Comparison of ENCODE assay signal across 8 cellular contexts in the genomic region with DNA sequence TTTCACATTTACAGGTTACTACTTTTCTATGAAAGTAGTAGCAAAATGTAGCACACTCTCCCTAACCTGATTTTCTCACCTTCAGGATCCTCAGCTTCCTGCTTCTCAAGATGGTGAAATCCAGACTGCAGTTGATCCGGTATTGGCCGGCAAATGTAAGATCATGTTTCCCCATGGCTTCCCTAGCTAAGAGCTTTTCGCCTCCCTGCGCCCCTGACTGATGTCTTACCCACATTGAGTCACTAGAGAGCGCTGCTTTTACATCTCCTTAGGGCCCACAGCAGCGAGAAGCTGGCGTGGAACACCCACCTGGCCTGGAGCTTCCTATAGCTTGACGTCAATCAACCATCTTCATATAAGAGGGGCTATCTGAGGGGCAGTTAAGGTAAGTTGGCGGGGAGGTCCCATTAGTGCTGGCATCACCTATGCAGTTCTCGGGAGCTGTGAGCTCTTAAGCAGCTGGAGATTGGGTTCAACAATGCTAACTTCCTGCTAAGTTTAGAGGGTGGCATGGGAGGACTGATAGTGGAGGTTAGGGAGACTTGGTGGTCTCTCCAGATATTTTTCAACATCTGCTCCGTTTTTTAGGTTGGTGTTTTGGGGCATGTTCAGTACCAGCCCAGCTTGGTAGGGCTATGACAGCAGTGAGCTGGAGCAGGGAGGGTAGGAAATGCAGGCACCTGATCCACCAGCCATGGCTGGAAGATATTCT. TPM values are rescaled to one million over a fixed set of nuclear protein-coding genes. Genes with fewer than 3 reads are reported as not detected.
DNase-seq lines count a peak whose midpoint lies in the region; ATAC-seq, FAIRE-seq and TF ChIP-seq lines count a peak whose summit lies in the region.

No MANE protein-coding gene starts in this region.

- no peaks in the 10 kb centered on the region for H3K9me1 ChIP-seq in keratinocyte (ENCODE audit: control insufficient read depth, extremely low read depth, insufficient read depth, low read length)

- DNase-seq in DMS79 treated with DMSO at 0.1 percent for 48 hours (lab: John Stamatoyannopoulos, UW) = peak; percentile 33
- no peak for DNase-seq in RWPE1 (ENCODE audit: low spot score)
- peak; percentile 18 for DNase-seq in astrocyte of the cerebellum (ENCODE audit: low read depth)
- no peak for DNase-seq in keratinocyte (ENCODE audit: low read depth, low spot score)
- DNase-seq in uterus = no peak

- TF ChIP-seq CTCF in RWPE1 (conservative IDR thresholded peaks at IDR 0.05; ENCODE audit: low read depth) (0 out of 2 replicates have a peak, but pooled peaks have one; percentile 6), astrocyte of the cerebellum (IDR thresholded peaks at IDR 0.05; ENCODE audit: low read depth, low read length, missing control alignments) (peak; percentile 60), keratinocyte (optimal IDR thresholded peaks at IDR 0.05 in 1 of 3, IDR thresholded peaks at IDR 0.05 in 1 of 3, conservative IDR thresholded peaks at IDR 0.05 in 1 of 3; ENCODE audit: extremely low read depth in 1 of 3, insufficient read depth in 2 of 3, low read length in 3 of 3) (peak; percentile 56 to 63 (median 62)), uterus (IDR thresholded peaks at IDR 0.05) (no peak)

- H3K9me3 ChIP-seq in HUES48 (ENCODE audit: control insufficient read depth, insufficient read depth, low read length) (no peaks in the 10 kb centered on the region), keratinocyte (ENCODE audit: control insufficient read depth, low read depth, low read length) (no peaks in the 10 kb centered on the region), uterus (no peaks in the 10 kb centered on the region)

- peaks cover 92% of the 10 kb centered on the region for H3K36me3 Mint-ChIP-seq in stimulated activated naive CD8-positive, alpha-beta T cell treated with anti-CD3 and anti-CD28 coated beads, Interleukin-15, Interleukin-2, amounts not matched to agents 100 ng/mL and 50 ng/mL, for 24 hours (ENCODE audit: low read depth)

- H3K4me2 ChIP-seq in keratinocyte (ENCODE audit: control insufficient read depth, extremely low read depth, insufficient read depth, low read depth, low read length) = no peak overlapping the region

- no peaks in the 10 kb centered on the region for H4K20me1 ChIP-seq in keratinocyte (ENCODE audit: control insufficient read depth, extremely low read depth, insufficient read depth, low read length)

- peak overlapping the region; percentile 87 for H3K27ac Mint-ChIP-seq in stimulated activated naive CD8-positive, alpha-beta T cell treated with anti-CD3 and anti-CD28 coated beads, Interleukin-15, Interleukin-2, amounts not matched to agents 100 ng/mL and 50 ng/mL, for 24 hours

- CTCF ChIA-PET in RWPE1 (lab: Yijun Ruan, JAX) = interaction anchor here (0.6 to 1.3 kb wide), 5 partner anchors 16 to 566 kb away, joined by 3 to 6 read pairs (median 3); partner anchors contain the start of gene LGR6

- H2AFZ ChIP-seq in keratinocyte (ENCODE audit: control insufficient read depth, low read length) = no peak overlapping the region

- H3K4me1 ChIP-seq in HUES48 (ENCODE audit: control insufficient read depth, insufficient read depth, low read length) (peaks cover 16% of the 10 kb centered on the region), keratinocyte (ENCODE audit: control insufficient read depth, extremely low read depth, insufficient read depth, low read length) (no peaks in the 10 kb centered on the region), uterus (no peaks in the 10 kb centered on the region)

- in situ Hi-C loops in astrocyte of the cerebellum (cut with HindIII; ENCODE audit: low sequenced_read_pairs) = no loop called here

- FAIRE-seq in keratinocyte (lab: Jason Lieb, UNC) = no peak

- no peaks in the 10 kb centered on the region for H3K27me3 ChIP-seq in HUES48 (ENCODE audit: control insufficient read depth, insufficient read depth, low read length)
- no peaks in the 10 kb centered on the region for H3K27me3 ChIP-seq in keratinocyte (ENCODE audit: control insufficient read depth, extremely low read depth, insufficient read depth, low read length)
- no peaks in the 10 kb centered on the region for H3K27me3 ChIP-seq in uterus

- no peak for TF ChIP-seq POLR2A in uterus (IDR thresholded peaks at IDR 0.05)

- no peaks in the 10 kb centered on the region for H3K27me3 Mint-ChIP-seq in stimulated activated naive CD8-positive, alpha-beta T cell treated with anti-CD3 and anti-CD28 coated beads, Interleukin-15, Interleukin-2, amounts not matched to agents 100 ng/mL and 50 ng/mL, for 24 hours

- no peaks in the 10 kb centered on the region for H3K9me3 Mint-ChIP-seq in stimulated activated naive CD8-positive, alpha-beta T cell treated with anti-CD3 and anti-CD28 coated beads, Interleukin-15, Interleukin-2, amounts not matched to agents 100 ng/mL and 50 ng/mL, for 24 hours

- no peak for ATAC-seq in HG02973 (IDR thresholded peaks at IDR 0.05; ENCODE audit: unreplicated experiment)

- H3K4me1 Mint-ChIP-seq in stimulated activated naive CD8-positive, alpha-beta T cell treated with anti-CD3 and anti-CD28 coated beads, Interleukin-15, Interleukin-2, amounts not matched to agents 100 ng/mL and 50 ng/mL, for 24 hours (ENCODE audit: low read depth) = peaks cover 65% of the 10 kb centered on the region

- H3K27ac ChIP-seq in HUES48 (ENCODE audit: low read depth, low read length) (peak overlapping the region; percentile 42), RWPE1 (no peak overlapping the region), keratinocyte (ENCODE audit: control insufficient read depth, insufficient read depth, low read length) (no peak overlapping the region), uterus (no peak overlapping the region)

- no peaks in the 10 kb centered on the region for H3K36me3 ChIP-seq in HUES48 (ENCODE audit: control insufficient read depth, insufficient read depth, low read length)
- H3K36me3 ChIP-seq in keratinocyte (ENCODE audit: control insufficient read depth in 2 of 2, extremely low read depth in 1 of 2, insufficient read depth in 2 of 2, low read length in 2 of 2) = no peaks in the 10 kb centered on the region
- no peaks in the 10 kb centered on the region for H3K36me3 ChIP-seq in uterus

- peak overlapping the region; percentile 74 for H3K4me3 Mint-ChIP-seq in stimulated activated naive CD8-positive, alpha-beta T cell treated with anti-CD3 and anti-CD28 coated beads, Interleukin-15, Interleukin-2, amounts not matched to agents 100 ng/mL and 50 ng/mL, for 24 hours

- intact Hi-C loops in uterus (cut with DNase I; ENCODE audit: low total_unique reads) = no loop called here

- dilution Hi-C loops in keratinocyte (cut with MboI; ENCODE audit: extremely low pct_ligation_motif_present, low sequenced_read_pairs) = no loop called here

- H3K4me3 ChIP-seq in HUES48 (ENCODE audit: low read depth, low read length) (no peak overlapping the region), astrocyte of the cerebellum (ENCODE audit: low read depth, low read length) (no peak overlapping the region), keratinocyte (ENCODE audit: control insufficient read depth in 2 of 3, extremely low read depth in 1 of 3, insufficient read depth in 2 of 3, low read depth in 1 of 3, low read length in 3 of 3) (no peak overlapping the region), uterus (no peak overlapping the region)

- H3K9ac ChIP-seq in HUES48 (ENCODE audit: low read depth, low read length) (no peak overlapping the region), keratinocyte (ENCODE audit: control insufficient read depth, extremely low read depth, insufficient read depth, low read length) (no peak overlapping the region)

- no peaks in the 10 kb centered on the region for H3K79me2 ChIP-seq in keratinocyte (ENCODE audit: control insufficient read depth, insufficient read depth, low read length)

- POLR2A ChIA-PET in RWPE1 (lab: Yijun Ruan, JAX; ENCODE audit: low non-redundant PET) = no interaction called here

RNA-seq across cellular contexts. Expression of gene PTPN7, which starts 5.5 kb away (rescaled TPM):
- 0.06 to 0.10 TPM in 2 of 3 replicates, not detected in the other for polyA plus RNA-seq in keratinocyte
- polyA plus RNA-seq in keratinocyte (2011; ENCODE audit: low read depth) = not detected
- polyA plus RNA-seq in keratinocyte (2011; cell fraction: cytosol; rRNA removed) = not detected in 2 replicates
- not detected in 2 replicates for polyA plus RNA-seq in keratinocyte (2011; cell fraction: nucleus; rRNA removed)
- polyA plus RNA-seq in keratinocyte (2012; ENCODE audit: low replicate concordance) = not detected in 2 replicates
- not detected in 3 replicates for polyA minus RNA-seq in keratinocyte
- polyA minus RNA-seq in keratinocyte (2011; cell fraction: cytosol; rRNA and poly(A)+ RNA removed) = not detected
- polyA minus RNA-seq in keratinocyte (2011; cell fraction: nucleus; rRNA and poly(A)+ RNA removed) = not detected in 2 replicates
- total RNA-seq in uterus = 1 to 10 TPM in 2 of 4 donors, under 1 TPM in 1, not detected in 1; 0.79 to 8.5 (median 1.8) TPM

RNA-seq across cellular contexts. Expression of gene ARL8A, which starts 10.4 kb away (rescaled TPM):
- 48.4 to 64.0 TPM (median 58.6 TPM) in 3 replicates for polyA plus RNA-seq in keratinocyte
- 19.2 TPM for polyA plus RNA-seq in keratinocyte (2011; ENCODE audit: low read depth)
- 44.6 and 49.6 TPM in 2 replicates for polyA plus RNA-seq in keratinocyte (2011; cell fraction: cytosol; rRNA removed)
- polyA plus RNA-seq in keratinocyte (2011; cell fraction: nucleus; rRNA removed) = 41.2 and 45.1 TPM in 2 replicates
- 43.5 and 73.8 TPM in 2 replicates for polyA plus RNA-seq in keratinocyte (2012; ENCODE audit: low replicate concordance)
- polyA minus RNA-seq in keratinocyte = 23.9 to 32.6 TPM (median 30.4 TPM) in 3 replicates
- polyA minus RNA-seq in keratinocyte (2011; cell fraction: cytosol; rRNA and poly(A)+ RNA removed) = 52.6 TPM
- polyA minus RNA-seq in keratinocyte (2011; cell fraction: nucleus; rRNA and poly(A)+ RNA removed) = 13.0 and 14.0 TPM in 2 replicates
- 10 to 100 TPM in 3 of 4 donors, 1 to 10 TPM in 1; 4.6 to 86.2 (median 18.7) TPM for total RNA-seq in uterus

RNA-seq across cellular contexts. Expression of gene GPR37L1, which starts 32.2 kb away (rescaled TPM):
- 0.01 TPM in 2 of 3 replicates, not detected in the other for polyA plus RNA-seq in keratinocyte
- not detected for polyA plus RNA-seq in keratinocyte (2011; ENCODE audit: low read depth)
- not detected in 2 replicates for polyA plus RNA-seq in keratinocyte (2011; cell fraction: cytosol; rRNA removed)
- polyA plus RNA-seq in keratinocyte (2011; cell fraction: nucleus; rRNA removed) = 0.04 TPM in 1 of 2 replicates, not detected in the other
- 0.05 and 0.06 TPM in 2 replicates for polyA plus RNA-seq in keratinocyte (2012; ENCODE audit: low replicate concordance)
- polyA minus RNA-seq in keratinocyte = not detected in 3 replicates
- polyA minus RNA-seq in keratinocyte (2011; cell fraction: cytosol; rRNA and poly(A)+ RNA removed) = not detected
- not detected in 2 replicates for polyA minus RNA-seq in keratinocyte (2011; cell fraction: nucleus; rRNA and poly(A)+ RNA removed)
- under 1 TPM in 2 of 4 donors, not detected in 2; 0.09 to 0.21 TPM for total RNA-seq in uterus

RNA-seq across cellular contexts. Expression of gene LGR6, which starts 38.7 kb away (rescaled TPM):
- polyA plus RNA-seq in keratinocyte = 0.39 to 1.5 TPM (median 0.42 TPM) in 3 replicates
- polyA plus RNA-seq in keratinocyte (2011; ENCODE audit: low read depth) = not detected
- 0.38 and 0.39 TPM in 2 replicates for polyA plus RNA-seq in keratinocyte (2011; cell fraction: cytosol; rRNA removed)
- 2.4 and 3.1 TPM in 2 replicates for polyA plus RNA-seq in keratinocyte (2011; cell fraction: nucleus; rRNA removed)
- polyA plus RNA-seq in keratinocyte (2012; ENCODE audit: low replicate concordance) = 1.6 TPM in 1 of 2 replicates, not detected in the other
- 0.30 to 2.5 TPM (median 1.1 TPM) in 3 replicates for polyA minus RNA-seq in keratinocyte
- not detected for polyA minus RNA-seq in keratinocyte (2011; cell fraction: cytosol; rRNA and poly(A)+ RNA removed)
- 2.2 and 2.4 TPM in 2 replicates for polyA minus RNA-seq in keratinocyte (2011; cell fraction: nucleus; rRNA and poly(A)+ RNA removed)
- 1 to 10 TPM in 3 of 4 donors, not detected in 1; 3.5 to 7.2 (median 4.0) TPM for total RNA-seq in uterus

Comparison
In these comparisons a context has a peak if more than half of its experiments do, and no peak if none do; other contexts are left out.
1. DNase-seq: peak in DMS79 treated with DMSO at 0.1 percent for 48 hours (single experiment) and astrocyte of the cerebellum (single experiment); none in RWPE1 (single experiment), keratinocyte (single experiment) and uterus (0 of 2).
2. CTCF ChIP-seq: peak in RWPE1 (single experiment), astrocyte of the cerebellum (single experiment) and keratinocyte (3 of 3); none in uterus (0 of 4).